30 cellular contexts compared by ENCODE assay signal in the genomic region with DNA sequence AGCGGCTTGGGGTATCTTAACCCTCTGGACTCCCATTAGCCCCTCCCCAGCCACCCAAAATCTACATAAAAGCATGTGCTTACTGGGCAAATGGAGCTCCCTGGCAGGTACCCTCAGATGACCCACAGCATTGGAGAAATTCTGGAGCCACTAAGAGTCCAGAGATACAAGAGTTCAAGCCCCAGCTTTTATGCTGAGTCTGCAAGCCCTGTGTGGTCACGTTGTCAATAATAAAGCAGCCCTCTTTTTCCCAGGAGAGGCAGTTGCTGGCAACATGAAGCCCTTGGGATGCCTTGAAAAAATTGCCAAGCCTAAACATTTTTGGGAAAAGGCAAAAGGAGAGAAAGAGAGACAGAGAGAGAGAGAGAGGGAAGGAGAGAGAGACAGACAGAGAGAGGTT.
"Had no signal": no experiment of that assay in that cellular context is flagged by ENCODE, and none has a peak within 500 bp of the region (broad histone marks: within the 10 kb centered on the region; RNA-seq: fewer than 3 reads in every experiment).

No MANE protein-coding gene starts in this region.

- H3K4me1 ChIP-seq: ascending aorta, breast epithelium, colonic mucosa, esophagus squamous epithelium, gastroesophageal sphincter had no signal

- H3K4me3 Mint-ChIP-seq: activated CD4-positive, alpha-beta memory T cell treated with anti-CD3 and anti-CD28 coated beads, Interleukin-2, amount 10 ng/mL, durations not matched to agents 7 days and 5 days; activated CD4-positive, alpha-beta T cell treated with anti-CD3 and anti-CD28 coated beads for 36 hours; activated CD4-positive, alpha-beta T cell treated with anti-CD3 and anti-CD28 coated beads, Interleukin-2, amount 10 ng/mL, durations not matched to agents 7 days and 5 days; activated naive CD4-positive, alpha-beta T cell treated with anti-CD3 and anti-CD28 coated beads for 36 hours; activated naive CD8-positive, alpha-beta T cell treated with anti-CD3 and anti-CD28 coated beads, Interleukin-2, amount 10 ng/mL, durations not matched to agents 7 days and 5 days; activated T-cell treated with anti-CD3 and anti-CD28 coated beads, Interleukin-2, amount 50 U/mL, for 4 hours; activated T-helper 17 cell treated with anti-CD3 and anti-CD28 coated beads, Interleukin-2, amount 50 U/mL, for 72 hours; brain had no signal

- FAIRE-seq: endometrium, endothelial cell of umbilical vein had no signal

- H3K27ac ChIP-seq: ascending aorta, breast epithelium, cardiac muscle cell, colonic mucosa, epithelial cell of prostate, esophagus squamous epithelium, gastroesophageal sphincter had no signal

- H3K27ac Mint-ChIP-seq: activated CD4-positive, alpha-beta memory T cell treated with anti-CD3 and anti-CD28 coated beads, Interleukin-2, amount 10 ng/mL, durations not matched to agents 7 days and 5 days; activated CD4-positive, alpha-beta T cell treated with anti-CD3 and anti-CD28 coated beads for 36 hours; activated CD4-positive, alpha-beta T cell treated with anti-CD3 and anti-CD28 coated beads, Interleukin-2, amount 10 ng/mL, durations not matched to agents 7 days and 5 days; activated naive CD4-positive, alpha-beta T cell treated with anti-CD3 and anti-CD28 coated beads for 36 hours; activated naive CD8-positive, alpha-beta T cell treated with anti-CD3 and anti-CD28 coated beads, Interleukin-2, amount 10 ng/mL, durations not matched to agents 7 days and 5 days; activated T-helper 17 cell treated with anti-CD3 and anti-CD28 coated beads, Interleukin-2, amount 50 U/mL, for 72 hours; brain had no signal

- H3K9me3 Mint-ChIP-seq: activated CD4-positive, alpha-beta memory T cell treated with anti-CD3 and anti-CD28 coated beads, Interleukin-2, amount 10 ng/mL, durations not matched to agents 7 days and 5 days; activated CD4-positive, alpha-beta T cell treated with anti-CD3 and anti-CD28 coated beads, Interleukin-2, amount 10 ng/mL, durations not matched to agents 7 days and 5 days; activated naive CD4-positive, alpha-beta T cell treated with anti-CD3 and anti-CD28 coated beads for 36 hours; activated naive CD4-positive, alpha-beta T cell treated with anti-CD3 and anti-CD28 coated beads, Interleukin-2, amount 50 U/mL, for 72 hours; activated naive CD8-positive, alpha-beta T cell treated with anti-CD3 and anti-CD28 coated beads, Interleukin-2, amount 10 ng/mL, durations not matched to agents 7 days and 5 days; activated T-cell treated with anti-CD3 and anti-CD28 coated beads, Interleukin-2, amount 50 U/mL, for 4 hours; activated T-helper 17 cell treated with anti-CD3 and anti-CD28 coated beads, Interleukin-2, amount 50 U/mL, for 72 hours had no signal

- H3K27me3 ChIP-seq: ascending aorta, breast epithelium, cardiac muscle cell, colonic mucosa, esophagus squamous epithelium, gastroesophageal sphincter had no signal

- H3K4me3 ChIP-seq: ascending aorta, breast epithelium, cardiac muscle cell, colonic mucosa, esophagus squamous epithelium, gastroesophageal sphincter had no signal

- H3K9me3 ChIP-seq: ascending aorta, breast epithelium, colonic mucosa, esophagus squamous epithelium, gastroesophageal sphincter had no signal

- H3K36me3 ChIP-seq: breast epithelium, cardiac muscle cell, colonic mucosa had no signal

- DNase-seq: activated CD4-positive, alpha-beta memory T cell treated with anti-CD3 and anti-CD28 coated beads, Interleukin-2, amount 10 ng/mL, durations not matched to agents 7 days and 5 days; activated CD4-positive, alpha-beta T cell treated with anti-CD3 and anti-CD28 coated beads for 36 hours; activated CD4-positive, alpha-beta T cell treated with anti-CD3 and anti-CD28 coated beads, Interleukin-2, amount 10 ng/mL, durations not matched to agents 7 days and 5 days; activated CD4-positive, alpha-beta T cell treated with anti-CD3 and anti-CD28 coated beads, Interleukin-2, amount 50 U/mL, for 4 hours; activated CD4-positive, CD25-positive, alpha-beta regulatory T cell; activated CD4-positive, CD25-positive, alpha-beta regulatory T cell treated with anti-CD3 and anti-CD28 coated beads, Interleukin-2, amount 50 U/mL, for 72 hours; activated effector memory CD4-positive, alpha-beta T cell treated with Interleukin-2 at 50 U/mL for 16 hours; activated gamma-delta T cell treated with Interleukin-2 at 50 U/mL for 16 hours; activated naive CD4-positive, alpha-beta T cell treated with anti-CD3 and anti-CD28 coated beads for 36 hours; activated naive CD8-positive, alpha-beta T cell treated with anti-CD3 and anti-CD28 coated beads, Interleukin-2, amount 10 ng/mL, durations not matched to agents 7 days and 5 days; activated T-cell treated with anti-CD3 and anti-CD28 coated beads, Interleukin-2, amount 50 U/mL, for 4 hours; central memory CD4-positive, alpha-beta T cell; cerebellar nuclear complex; colonic mucosa; effector CD8-positive, alpha-beta T cell; esophagus squamous epithelium; foreskin melanocyte; head of caudate nucleus; T-helper 1 cell; T-helper 2 cell had no signal

- H3K4me1 Mint-ChIP-seq: activated CD4-positive, alpha-beta memory T cell treated with anti-CD3 and anti-CD28 coated beads, Interleukin-2, amount 10 ng/mL, durations not matched to agents 7 days and 5 days; activated CD4-positive, alpha-beta T cell treated with anti-CD3 and anti-CD28 coated beads for 36 hours; activated CD4-positive, alpha-beta T cell treated with anti-CD3 and anti-CD28 coated beads, Interleukin-2, amount 10 ng/mL, durations not matched to agents 7 days and 5 days; activated naive CD8-positive, alpha-beta T cell treated with anti-CD3 and anti-CD28 coated beads, Interleukin-2, amount 10 ng/mL, durations not matched to agents 7 days and 5 days had no signal

- ATAC-seq: activated CD4-positive, alpha-beta T cell treated with anti-CD3 and anti-CD28 coated beads for 36 hours; activated naive CD4-positive, alpha-beta T cell treated with anti-CD3 and anti-CD28 coated beads, Interleukin-2, amount 50 U/mL, for 72 hours; activated T-cell treated with anti-CD3 and anti-CD28 coated beads, Interleukin-2, amount 50 U/mL, for 4 hours; activated T-helper 17 cell treated with anti-CD3 and anti-CD28 coated beads, Interleukin-2, amount 50 U/mL, for 72 hours; gastroesophageal sphincter had no signal

- H3K27me3 Mint-ChIP-seq: activated CD4-positive, alpha-beta memory T cell treated with anti-CD3 and anti-CD28 coated beads, Interleukin-2, amount 10 ng/mL, durations not matched to agents 7 days and 5 days; activated CD4-positive, alpha-beta T cell treated with anti-CD3 and anti-CD28 coated beads for 36 hours; activated CD4-positive, alpha-beta T cell treated with anti-CD3 and anti-CD28 coated beads, Interleukin-2, amount 10 ng/mL, durations not matched to agents 7 days and 5 days; activated naive CD8-positive, alpha-beta T cell treated with anti-CD3 and anti-CD28 coated beads, Interleukin-2, amount 10 ng/mL, durations not matched to agents 7 days and 5 days; activated T-helper 17 cell treated with anti-CD3 and anti-CD28 coated beads, Interleukin-2, amount 50 U/mL, for 72 hours; brain had no signal
